Comparison of ENCODE assay signal across 26 cellular contexts in the genomic region with DNA sequence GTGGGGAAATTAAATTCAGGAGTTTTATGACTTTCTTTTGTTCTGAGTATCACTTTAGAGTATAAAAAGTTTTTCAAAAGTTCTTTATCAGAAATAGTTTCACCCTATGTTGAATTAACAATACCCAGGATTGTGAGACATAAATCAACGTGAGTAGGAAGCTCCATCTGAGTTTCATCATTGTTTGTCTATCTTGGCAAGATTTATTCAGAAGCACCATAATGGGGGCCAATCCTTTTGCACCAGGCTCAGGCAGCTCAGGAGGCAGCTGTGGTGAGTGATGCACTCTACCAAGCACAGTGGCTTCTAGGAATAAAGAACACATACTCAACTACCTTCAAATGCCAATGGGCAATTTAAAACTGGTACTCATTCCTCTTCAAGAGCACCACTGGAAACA. TPM values are rescaled to one million over a fixed set of nuclear protein-coding genes. Genes with fewer than 3 reads are reported as not detected.
DNase-seq lines count a peak whose midpoint lies in the region; ATAC-seq and TF ChIP-seq lines count a peak whose summit lies in the region.
"Had no signal": no experiment of that assay in that cellular context is flagged by ENCODE, and none has a peak within 500 bp of the region (broad histone marks: within the 10 kb centered on the region; RNA-seq: fewer than 3 reads in every experiment).

No MANE protein-coding gene starts in this region.

- TF ChIP-seq EP300 in SK-N-SH (IDR thresholded peaks at IDR 0.05; ENCODE audit: borderline replicate concordance in 1 of 2, low read depth in 1 of 2, low read length in 1 of 2): no peak

- H3K9ac ChIP-seq in SK-N-SH: no peak overlapping the region

- no peaks in the 10 kb centered on the region for H3K79me2 ChIP-seq in SK-N-SH (ENCODE audit: insufficient read depth)

- no peaks in the 10 kb centered on the region for H3K9me3 ChIP-seq in SK-N-SH
- no peaks in the 10 kb centered on the region for H3K9me3 ChIP-seq in HEK293 (ENCODE audit: control insufficient read depth, insufficient read depth, low read depth, low read length)
- no peaks in the 10 kb centered on the region for H3K9me3 ChIP-seq in adrenal gland (replicated peaks in 1 of 3)
- H3K9me3 ChIP-seq: upper lobe of left lung had no signal

- H3K4me2 ChIP-seq in SK-N-SH: no peak overlapping the region

- no peaks in the 10 kb centered on the region for H4K20me1 ChIP-seq in SK-N-SH (ENCODE audit: insufficient read depth)

- TF ChIP-seq POLR2A in adrenal gland (IDR thresholded peaks at IDR 0.05): no peak

- peaks cover 62% of the 10 kb centered on the region for H3K4me1 Mint-ChIP-seq in activated T-helper 1 cell treated with anti-CD3 and anti-CD28 coated beads, Interleukin-12 subunit alpha, Interleukin-12 subunit beta, Interleukin-2, Interleukin-4 antibody, amounts not matched to agents 30 ng/mL and 10 ng/mL and 1 ng/mL, durations not matched to agents 14 hours and 24 hours and 36 hours (ENCODE audit: low read depth)

- CTCF ChIA-PET in SK-N-SH (lab: Yijun Ruan, JAX) (interaction anchor here (1.1 to 6.8 kb wide), 7 partner anchors 9 to 167 kb away, joined by 3 to 84 read pairs (median 7); a partner anchor contains a TSS), HEK293 (lab: Yijun Ruan, JAX) (interaction anchor here (0.6 to 3.1 kb wide), 16 partner anchors 9 to 631 kb away, joined by 3 to 39 read pairs (median 5); a partner anchor contains a TSS)

- no peak for TF ChIP-seq RAD21 in SK-N-SH (IDR thresholded peaks at IDR 0.05; ENCODE audit: low read length)

- H3K27ac Mint-ChIP-seq in activated T-helper 1 cell treated with anti-CD3 and anti-CD28 coated beads, Interleukin-12 subunit alpha, Interleukin-12 subunit beta, Interleukin-2, Interleukin-4 antibody, amounts not matched to agents 30 ng/mL and 10 ng/mL and 1 ng/mL, durations not matched to agents 14 hours and 24 hours and 36 hours: peak overlapping the region; percentile 35
- H3K27ac Mint-ChIP-seq: activated naive CD4-positive, alpha-beta T cell treated with anti-CD3 and anti-CD28 coated beads, Interleukin-2, amount 10 ng/mL, durations not matched to agents 7 days and 5 days; memory B cell; nephron had no signal

- H3K27me3 Mint-ChIP-seq in activated T-helper 1 cell treated with anti-CD3 and anti-CD28 coated beads, Interleukin-12 subunit alpha, Interleukin-12 subunit beta, Interleukin-2, Interleukin-4 antibody, amounts not matched to agents 30 ng/mL and 10 ng/mL and 1 ng/mL, durations not matched to agents 14 hours and 24 hours and 36 hours (ENCODE audit: insufficient read depth): no peaks in the 10 kb centered on the region
- H3K27me3 Mint-ChIP-seq: memory B cell had no signal

- no peak for DNase-seq in SK-N-SH
- no peak for DNase-seq in activated T-helper 1 cell treated with anti-CD3 and anti-CD28 coated beads, Interleukin-12 subunit alpha, Interleukin-12 subunit beta, Interleukin-2, Interleukin-4 antibody, amounts not matched to agents 30 ng/mL and 10 ng/mL and 1 ng/mL, durations not matched to agents 14 hours and 24 hours and 36 hours (ENCODE audit: low spot score)
- no peak for DNase-seq in left lobe of liver (ENCODE audit: low spot score)
- no peak for DNase-seq in middle frontal gyrus (ENCODE audit: extremely low spot score, low spot score)
- DNase-seq in adrenal gland: no peak
- DNase-seq in activated gamma-delta T cell treated with Interleukin-2 at 50 U/mL for 16 hours: no peak
- DNase-seq: 8988T; activated naive CD4-positive, alpha-beta T cell treated with anti-CD3 and anti-CD28 coated beads, Interleukin-2, amount 10 ng/mL, durations not matched to agents 7 days and 5 days; brain microvascular endothelial cell; dermis blood vessel endothelial cell; DMS153; glutamatergic neuron; GOT3; NCI-H1105; NCI-H2171; NCI-H82; stimulated activated naive CD4-positive, alpha-beta T cell; upper lobe of left lung; WERI-Rb-1 had no signal

- TF ChIP-seq CTCF in SK-N-SH (IDR thresholded peaks at IDR 0.05) (no peak), HEK293 (tag by site-specific recombination; IDR thresholded peaks at IDR 0.05) (no peak), adrenal gland (IDR thresholded peaks at IDR 0.05) (no peak)

- intact Hi-C loops in activated T-helper 1 cell treated with anti-CD3 and anti-CD28 coated beads, Interleukin-12 subunit alpha, Interleukin-12 subunit beta, Interleukin-2, Interleukin-4 antibody, amounts not matched to agents 30 ng/mL and 10 ng/mL and 1 ng/mL, durations not matched to agents 14 hours and 24 hours and 36 hours (cut with micrococcal nuclease): loop anchor here (2.0 to 5.0 kb wide), 2 partner anchors 13 to 374 kb away; no protein-coding TSS in a partner anchor
- intact Hi-C loops in adrenal gland (cut with DNase I): loop anchor here in 1 of 2 donors (10.0 kb wide), 1 partner anchor 267 kb away; no protein-coding TSS in a partner anchor

- H3K4me1 ChIP-seq in SK-N-SH (ENCODE audit: control insufficient read depth in 1 of 2, insufficient read depth in 2 of 2, low read depth in 1 of 2, low read length in 1 of 2): peaks cover 0 to 2% of the 10 kb centered on the region in 2 experiments; a peak in 1 of 4 replicates
- H3K4me1 ChIP-seq in HEK293 (ENCODE audit: control insufficient read depth, insufficient read depth, low read length): no peaks in the 10 kb centered on the region
- no peaks in the 10 kb centered on the region for H3K4me1 ChIP-seq in adrenal gland (replicated peaks in 1 of 2)

- POLR2A ChIA-PET in SK-N-SH (lab: Yijun Ruan, JAX) (no interaction called here), HEK293 (lab: Yijun Ruan, JAX) (no interaction called here)

- H3K36me3 Mint-ChIP-seq in activated T-helper 1 cell treated with anti-CD3 and anti-CD28 coated beads, Interleukin-12 subunit alpha, Interleukin-12 subunit beta, Interleukin-2, Interleukin-4 antibody, amounts not matched to agents 30 ng/mL and 10 ng/mL and 1 ng/mL, durations not matched to agents 14 hours and 24 hours and 36 hours (ENCODE audit: low read depth): peaks cover 7% of the 10 kb centered on the region

- H3K4me3 ChIP-seq in SK-N-SH (ENCODE audit: low read depth in 2 of 2, low read length in 1 of 2) (no peak overlapping the region), HEK293 (ENCODE audit: low read depth, low read length) (no peak overlapping the region), adrenal gland (no peak overlapping the region)
- H3K4me3 ChIP-seq: upper lobe of left lung had no signal

- H3K4me3 Mint-ChIP-seq in activated T-helper 1 cell treated with anti-CD3 and anti-CD28 coated beads, Interleukin-12 subunit alpha, Interleukin-12 subunit beta, Interleukin-2, Interleukin-4 antibody, amounts not matched to agents 30 ng/mL and 10 ng/mL and 1 ng/mL, durations not matched to agents 14 hours and 24 hours and 36 hours: peak overlapping the region; percentile 12
- H3K4me3 Mint-ChIP-seq: activated naive CD4-positive, alpha-beta T cell treated with anti-CD3 and anti-CD28 coated beads, Interleukin-2, amount 10 ng/mL, durations not matched to agents 7 days and 5 days; memory B cell; nephron had no signal

- no peak overlapping the region for H2AFZ ChIP-seq in SK-N-SH (ENCODE audit: low read depth)

- no peaks in the 10 kb centered on the region for H3K27me3 ChIP-seq in SK-N-SH (ENCODE audit: insufficient read depth)
- no peaks in the 10 kb centered on the region for H3K27me3 ChIP-seq in adrenal gland
- H3K27me3 ChIP-seq: brain microvascular endothelial cell, upper lobe of left lung had no signal

- H3K9me2 ChIP-seq in SK-N-SH: no peaks in the 10 kb centered on the region

- ATAC-seq in SK-N-SH treated with all-trans-retinoic acid at 6 μM for 48 hours: 0 out of 3 replicates have a peak, but pooled peaks have one; percentile 22
- ATAC-seq in left lobe of liver: peak; percentile 54

- no peak overlapping the region for H3K27ac ChIP-seq in SK-N-SH (ENCODE audit: low read depth in 2 of 2, low read length in 1 of 2)
- H3K27ac ChIP-seq in HEK293 (ENCODE audit: extremely low read depth, low read depth, low read length): no peak overlapping the region
- H3K27ac ChIP-seq in adrenal gland: no peak overlapping the region
- H3K27ac ChIP-seq: brain microvascular endothelial cell, WERI-Rb-1 had no signal

- peaks cover 6% of the 10 kb centered on the region for H3F3A ChIP-seq in SK-N-SH (replicated peaks; ENCODE audit: insufficient read depth)

- H3K36me3 ChIP-seq in SK-N-SH (replicated peaks in 1 of 2; ENCODE audit: control insufficient read depth in 1 of 2, insufficient read depth in 2 of 2, low read length in 1 of 2) (peaks cover 0 to 3% of the 10 kb centered on the region in 2 experiments), HEK293 (ENCODE audit: control insufficient read depth in 2 of 2, insufficient read depth in 1 of 2, low read length in 2 of 2) (peaks cover 4 to 37% of the 10 kb centered on the region in 2 experiments; a peak in 2 of 3 replicates), adrenal gland (replicated peaks in 1 of 2) (peaks cover 0 to 19% of the 10 kb centered on the region in 2 donors)
- H3K36me3 ChIP-seq: brain microvascular endothelial cell, WERI-Rb-1 had no signal

- H3K9me3 Mint-ChIP-seq in activated T-helper 1 cell treated with anti-CD3 and anti-CD28 coated beads, Interleukin-12 subunit alpha, Interleukin-12 subunit beta, Interleukin-2, Interleukin-4 antibody, amounts not matched to agents 30 ng/mL and 10 ng/mL and 1 ng/mL, durations not matched to agents 14 hours and 24 hours and 36 hours: no peaks in the 10 kb centered on the region
- H3K9me3 Mint-ChIP-seq: activated naive CD4-positive, alpha-beta T cell treated with anti-CD3 and anti-CD28 coated beads, Interleukin-2, amount 10 ng/mL, durations not matched to agents 7 days and 5 days; memory B cell; nephron had no signal

- 0% methylated on average over 1 of the region's 1 CpG for WGBS in SK-N-SH (ENCODE audit: low lambda C conversion rate)
- 0 to 25% (median 10%) methylated on average over 1 of the region's 1 CpG for WGBS in adrenal gland, 4 donors

RNA-seq across cellular contexts. Expression of a gene that starts 12.0 kb away (rescaled TPM):
- polyA plus RNA-seq in SK-N-SH (2012; rRNA removed) (26.1 and 37.0 TPM in 2 replicates), adrenal gland (100 to 1,000 TPM in 1 of 3 donors, 10 to 100 TPM in 2; 69.8 to 267 (median 86.9) TPM)
- 40.5 and 46.1 TPM in 2 replicates for polyA plus RNA-seq in SK-N-SH (2012; cell fraction: cytosol; rRNA removed)
- polyA plus RNA-seq in SK-N-SH (2012; cell fraction: nucleus; rRNA removed): 11.2 and 17.5 TPM in 2 replicates
- total RNA-seq in activated T-helper 1 cell treated with anti-CD3 and anti-CD28 coated beads, Interleukin-12 subunit alpha, Interleukin-12 subunit beta, Interleukin-2, Interleukin-4 antibody, amounts not matched to agents 30 ng/mL and 10 ng/mL and 1 ng/mL, durations not matched to agents 14 hours and 24 hours and 36 hours: 15.3 and 16.8 TPM in 2 replicates
- total RNA-seq in left lobe of liver (89.7 TPM), adrenal gland (100 to 1,000 TPM; 170 to 605 (median 328) TPM)

RNA-seq across cellular contexts. Expression of a gene that starts 23.3 kb away (rescaled TPM):
- 0.08 TPM in 1 of 2 replicates, not detected in the other for polyA plus RNA-seq in SK-N-SH (2012; rRNA removed)
- polyA plus RNA-seq in SK-N-SH (2012; cell fraction: cytosol; rRNA removed): 0.05 TPM in 1 of 2 replicates, not detected in the other
- polyA plus RNA-seq in SK-N-SH (2012; cell fraction: nucleus; rRNA removed): 0.04 TPM in 1 of 2 replicates, not detected in the other
- 237 and 238 TPM in 2 replicates for total RNA-seq in activated T-helper 1 cell treated with anti-CD3 and anti-CD28 coated beads, Interleukin-12 subunit alpha, Interleukin-12 subunit beta, Interleukin-2, Interleukin-4 antibody, amounts not matched to agents 30 ng/mL and 10 ng/mL and 1 ng/mL, durations not matched to agents 14 hours and 24 hours and 36 hours
- total RNA-seq in left lobe of liver: 0.65 TPM
- total RNA-seq in adrenal gland: 1 to 10 TPM in 4 of 8 donors, under 1 TPM in 3, not detected in 1; 0.26 to 2.3 (median 1.4) TPM
- 1 to 10 TPM in 2 of 3 donors, under 1 TPM in 1; 0.73 to 2.2 (median 1.2) TPM for polyA plus RNA-seq in adrenal gland
- total RNA-seq: dermis blood vessel endothelial cell, epithelial cell of proximal tubule, RPMI7951 had no signal
- polyA plus RNA-seq: BJ had no signal

Comparison
In these comparisons a context has a peak if more than half of its experiments do, and no peak if none do; other contexts are left out.
1. RNA of a gene that starts 23.3 kb away (total RNA-seq): 237 to 238 TPM in activated T-helper 1 cell treated with anti-CD3 and anti-CD28 coated beads, Interleukin-12 subunit alpha, Interleukin-12 subunit beta, Interleukin-2, Interleukin-4 antibody, amounts not matched to agents 30 ng/mL and 10 ng/mL and 1 ng/mL, durations not matched to agents 14 hours and 24 hours and 36 hours; 0.26 to 2.3 TPM in adrenal gland and 0.65 TPM in left lobe of liver (single experiment); every median in the first group is over 10 times any median in the second.